ENCODE assay signal across 24 cellular contexts in genomic region chr2:19874726-19875125, GRCh38. TPM values are rescaled to one million over a fixed set of nuclear protein-coding genes. Genes with fewer than 3 reads are reported as not detected.
DNase-seq lines count a peak whose midpoint lies in the region; ATAC-seq and TF ChIP-seq lines count a peak whose summit lies in the region.
"Had no signal": no experiment of that assay in that cellular context is flagged by ENCODE, and none has a peak within 500 bp of the region (broad histone marks: within the 10 kb centered on the region; RNA-seq: fewer than 3 reads in every experiment).

No MANE protein-coding gene starts in this region.

- no peak overlapping the region for H3K18ac ChIP-seq in IMR-90 (ENCODE audit: low read depth, low read length)

- no peak overlapping the region for H3K9ac ChIP-seq in IMR-90 (ENCODE audit: low read depth, low read length)
- H3K9ac ChIP-seq: SK-N-SH had no signal

- TF ChIP-seq POLR2A in IMR-90 (IDR thresholded peaks at IDR 0.05; ENCODE audit: low read depth, low read length) = no peak

- H2BK15ac ChIP-seq in IMR-90 (ENCODE audit: low read depth, low read length) = no peak overlapping the region

- no peak overlapping the region for H3K27ac ChIP-seq in IMR-90 (ENCODE audit: insufficient read depth, low read length)
- H3K27ac ChIP-seq: C4-2B had no signal

- H3K23ac ChIP-seq in IMR-90 (ENCODE audit: low read depth, low read length) = no peak overlapping the region

- H3K9me1 ChIP-seq in IMR-90 (ENCODE audit: insufficient read depth, low read length) = peaks cover 7% of the 10 kb centered on the region; the same call in 1 of the 2 replicates

- no peak overlapping the region for H4K8ac ChIP-seq in IMR-90 (ENCODE audit: low read depth in 2 of 2, low read length in 2 of 2)

- no peaks in the 10 kb centered on the region for H3K9me3 Mint-ChIP-seq in activated CD4-positive, alpha-beta memory T cell treated with anti-CD3 and anti-CD28 coated beads for 36 hours
- H3K9me3 Mint-ChIP-seq: CD8-positive, alpha-beta T cell had no signal

- no peak overlapping the region for H3K4me3 ChIP-seq in IMR-90 (ENCODE audit: insufficient read depth, low read depth, low read length)
- H3K4me3 ChIP-seq in LNCaP clone FGC (ENCODE audit: low read depth, low read length) = no peak overlapping the region
- H3K4me3 ChIP-seq: GM12878, HAP-1 had no signal

- no peaks in the 10 kb centered on the region for H3K79me1 ChIP-seq in IMR-90 (ENCODE audit: low read depth in 1 of 2, low read length in 2 of 2)

- H2AK5ac ChIP-seq in IMR-90 (ENCODE audit: low read depth, low read length) = peak overlapping the region; percentile 73; the same call in 1 of the 2 replicates

- no peaks in the 10 kb centered on the region for H3K9me3 ChIP-seq in IMR-90 (ENCODE audit: control insufficient read depth, insufficient read depth, low read length)
- H3K9me3 ChIP-seq: Caco-2, HAP-1, SK-N-SH had no signal

- peaks cover 26% of the 10 kb centered on the region for H3K27me3 ChIP-seq in IMR-90 (ENCODE audit: control insufficient read depth, insufficient read depth, low read length)

- DNase-seq in IMR-90 (no peak), LNCaP clone FGC (ENCODE audit: low read depth) (peak; percentile 46), islet precursor cell (peak; percentile 32), sciatic nerve (ENCODE audit: low spot score) (peak; percentile 21), AG20443 (ENCODE audit: low spot score) (no peak)
- no peak for DNase-seq in activated CD4-positive, alpha-beta memory T cell treated with anti-CD3 and anti-CD28 coated beads for 36 hours
- DNase-seq: Caco-2, GDM1, GOT3, KG1, NCI-H1092, NCI-H1417 treated with DMSO at 0.1 percent for 48 hours, NCI-H1694 treated with DMSO at 0.1 percent for 48 hours, NCI-H2081, NCI-H2227 treated with DMSO at 0.1 percent for 48 hours, NCI-H526 treated with DMSO at 0.1 percent for 48 hours, OCI-M1, SK-N-SH had no signal

- no peak for TF ChIP-seq RAD21 in IMR-90 (IDR thresholded peaks at IDR 0.05; ENCODE audit: low read length)

- H3K4me1 Mint-ChIP-seq in activated CD4-positive, alpha-beta memory T cell treated with anti-CD3 and anti-CD28 coated beads for 36 hours (ENCODE audit: low read depth) = peaks cover 6% of the 10 kb centered on the region

- dilution Hi-C loops in IMR-90 (cut with HindIII; ENCODE audit: low sequenced_read_pairs, unreplicated experiment) = no loop called here

- WGBS in IMR-90 (ENCODE audit: extremely low coverage in 2 of 2, insufficient read length in 1 of 2), 2 experiments = 50% methylated on average over 1 of the region's 3 CpGs; no CpG with 5 or more reads in 1 of the 2 experiments

- no peaks in the 10 kb centered on the region for H3K36me3 ChIP-seq in IMR-90 (ENCODE audit: control insufficient read depth, insufficient read depth, low read length)
- H3K36me3 ChIP-seq: HAP-1 had no signal

- peak overlapping the region; percentile 73 for H2AK9ac ChIP-seq in IMR-90 (replicated peaks; ENCODE audit: low read depth, low read length, poor library complexity)

- CTCF ChIA-PET in IMR-90 (lab: Yijun Ruan, JAX) = interaction anchor here (1.8 kb wide), 1 partner anchor 11 kb away, joined by 7 read pairs; no protein-coding TSS in a partner anchor
- CTCF ChIA-PET in activated CD4-positive, alpha-beta memory T cell treated with anti-CD3 and anti-CD28 coated beads for 36 hours (lab: Charles Lee) = interaction anchor here (1.5 kb wide), 1 partner anchor 10 kb away, joined by 5 read pairs; no protein-coding TSS in a partner anchor

- no peak overlapping the region for H3K4me3 Mint-ChIP-seq in activated CD4-positive, alpha-beta memory T cell treated with anti-CD3 and anti-CD28 coated beads for 36 hours
- H3K4me3 Mint-ChIP-seq: B cell; CD8-positive, alpha-beta T cell had no signal

- H4K20me1 ChIP-seq in IMR-90 (ENCODE audit: insufficient read depth, low read length) = peaks cover 3% of the 10 kb centered on the region

- POLR2A ChIA-PET in IMR-90 (lab: Charles Lee; ENCODE audit: unreplicated experiment) = no interaction called here
- POLR2A ChIA-PET in activated CD4-positive, alpha-beta memory T cell treated with anti-CD3 and anti-CD28 coated beads for 36 hours (lab: Charles Lee) = no interaction called here

- no peak overlapping the region for H2BK20ac ChIP-seq in IMR-90 (ENCODE audit: low read depth, low read length)

- H2AFZ ChIP-seq in IMR-90 (replicated peaks; ENCODE audit: low read length, poor library complexity) = no peak overlapping the region

- H3K56ac ChIP-seq in IMR-90 (ENCODE audit: extremely low read depth, insufficient read depth, low read length) = no peak overlapping the region

- no peak overlapping the region for H2BK120ac ChIP-seq in IMR-90 (ENCODE audit: low read depth, low read length)

- no peaks in the 10 kb centered on the region for H3K36me3 Mint-ChIP-seq in activated CD4-positive, alpha-beta memory T cell treated with anti-CD3 and anti-CD28 coated beads for 36 hours

- H3K27me3 Mint-ChIP-seq in activated CD4-positive, alpha-beta memory T cell treated with anti-CD3 and anti-CD28 coated beads for 36 hours = no peaks in the 10 kb centered on the region
- H3K27me3 Mint-ChIP-seq: B cell had no signal

- ATAC-seq in IMR-90 (ENCODE audit: low read depth) (no peak), sciatic nerve (no peak), HG03280 (IDR thresholded peaks at IDR 0.05; ENCODE audit: unreplicated experiment) (no peak)
- ATAC-seq: CD8-positive, alpha-beta T cell; GM12878 had no signal

- no peak overlapping the region for H3K4ac ChIP-seq in IMR-90 (ENCODE audit: low read depth, low read length)

- H4K91ac ChIP-seq in IMR-90 (ENCODE audit: insufficient read depth, low read depth, low read length) = no peak overlapping the region

- no TSS peak for BruUV-seq in IMR-90 (replicated peaks; lab: Mats Ljungman, UMichigan)

- H3K4me1 ChIP-seq in IMR-90 (ENCODE audit: control insufficient read depth, insufficient read depth, low read length) = peaks cover 3% of the 10 kb centered on the region; the same call in 1 of the 2 replicates
- H3K4me1 ChIP-seq: Caco-2, HAP-1 had no signal

- intact Hi-C loops in IMR-90 (cut with micrococcal nuclease) (no loop called here), sciatic nerve (cut with DNase I) (no loop called here)
- intact Hi-C loops in activated CD4-positive, alpha-beta memory T cell treated with anti-CD3 and anti-CD28 coated beads for 36 hours (cut with micrococcal nuclease) = no loop called here

- no peak overlapping the region for H3K27ac Mint-ChIP-seq in activated CD4-positive, alpha-beta memory T cell treated with anti-CD3 and anti-CD28 coated beads for 36 hours
- H3K27ac Mint-ChIP-seq: B cell; CD8-positive, alpha-beta T cell had no signal

- no peak overlapping the region for H4K5ac ChIP-seq in IMR-90 (ENCODE audit: low read depth, low read length)

- in situ Hi-C loops in IMR-90 (cut with MboI; ENCODE audit: low sequenced_read_pairs) = loop anchor here (5.0 kb wide), 1 partner anchor 1352 kb away; no protein-coding TSS in a partner anchor

- no peak overlapping the region for H2BK5ac ChIP-seq in IMR-90 (ENCODE audit: low read depth, low read length, poor library complexity, severe bottlenecking)

- no peak for TF ChIP-seq CTCF in IMR-90 (conservative IDR thresholded peaks at IDR 0.05; ENCODE audit: low read depth, low read length)
- no peak for TF ChIP-seq CTCF in LNCaP clone FGC (IDR thresholded peaks at IDR 0.05; ENCODE audit: control insufficient read depth, extremely low read depth, insufficient read depth)

- no peak overlapping the region for H3K14ac ChIP-seq in IMR-90 (replicated peaks; ENCODE audit: low read depth, low read length)

- no peak overlapping the region; the same call in 1 of the 2 replicates for H3K4me2 ChIP-seq in IMR-90 (ENCODE audit: low read depth, low read length)
- H3K4me2 ChIP-seq: SK-N-SH had no signal

TF ChIP-seq in IMR-90, 13 proteins besides CTCF, POLR2A, EP300 and RAD21:
- TF ChIP-seq NFE2L2 (IDR thresholded peaks at IDR 0.05; ENCODE audit: low read depth, low read length) = no peak

RNA-seq across cellular contexts. Expression of gene TTC32, which starts 27.1 kb away (rescaled TPM):
- total RNA-seq in IMR-90 (2012; rRNA removed) (1.1 and 1.9 TPM in 2 replicates), sciatic nerve (18.8 TPM)
- 2.5 and 3.9 TPM in 2 replicates for polyA plus RNA-seq in IMR-90 (2012; rRNA removed)
- 1.1 and 1.5 TPM in 2 replicates for polyA plus RNA-seq in IMR-90 (2012; cell fraction: cytosol; rRNA removed)
- 7.9 and 15.0 TPM in 2 replicates for polyA plus RNA-seq in IMR-90 (2012; cell fraction: nucleus; rRNA removed; ENCODE audit: low replicate concordance)
- total RNA-seq in activated CD4-positive, alpha-beta memory T cell treated with anti-CD3 and anti-CD28 coated beads for 36 hours = 10 to 100 TPM; 14.2 to 17.3 TPM

Comparison
In these comparisons a context has a peak if more than half of its experiments do, and no peak if none do; other contexts are left out.
1. DNase-seq: peak in LNCaP clone FGC (single experiment), islet precursor cell (single experiment) and sciatic nerve (single experiment); none in IMR-90 (single experiment), AG20443 (single experiment) and activated CD4-positive, alpha-beta memory T cell treated with anti-CD3 and anti-CD28 coated beads for 36 hours (single experiment).